In genomic region chr10:94363251-94363565, GRCh38 we compare ENCODE assay signal across 8 cellular contexts. TPM values are rescaled to one million over a fixed set of nuclear protein-coding genes. Genes with fewer than 3 reads are reported as not detected.
DNase-seq lines count a peak whose midpoint lies in the region; ATAC-seq and TF ChIP-seq lines count a peak whose summit lies in the region.

No MANE protein-coding gene starts in this region.

- H3K36me3 Mint-ChIP-seq in activated CD4-positive, alpha-beta T cell treated with anti-CD3 and anti-CD28 coated beads for 36 hours (ENCODE audit: low read depth), result peaks cover 34% of the 10 kb centered on the region
- H3K36me3 Mint-ChIP-seq in neural progenitor cell, result peaks cover 12% of the 10 kb centered on the region

- CTCF ChIA-PET in activated CD4-positive, alpha-beta T cell treated with anti-CD3 and anti-CD28 coated beads for 36 hours (lab: Charles Lee), result interaction anchor here (1.3 to 1.8 kb wide), 2 partner anchors 9 to 81 kb away, joined by 3 to 6 read pairs; no protein-coding TSS in a partner anchor

- peak overlapping the region; percentile 81 for H2AFZ ChIP-seq in neural progenitor cell (replicated peaks)

- peaks cover 13% of the 10 kb centered on the region for H3K4me1 ChIP-seq in HUES64 (ENCODE audit: insufficient read depth, low read length)
- peaks cover 15 to 18% of the 10 kb centered on the region in 2 donors for H3K4me1 ChIP-seq in duodenal mucosa (ENCODE audit: control insufficient read depth in 1 of 2, insufficient read depth in 2 of 2, low read length in 2 of 2)
- peaks cover 7% of the 10 kb centered on the region for H3K4me1 ChIP-seq in neural progenitor cell

- no peak for DNase-seq in activated CD4-positive, alpha-beta T cell treated with anti-CD3 and anti-CD28 coated beads for 36 hours
- DNase-seq in activated CD4-positive, alpha-beta T cell treated with anti-CD3 and anti-CD28 coated beads, Interleukin-2, amount 50 U/mL, for 1 hour, result no peak
- DNase-seq in neural progenitor cell (ENCODE audit: low spot score) (no peak), cerebellum (ENCODE audit: low spot score) (no peak), amniotic stem cell (lab: John Stamatoyannopoulos, UW) (no peak)
- DNase-seq in stimulated activated CD4-positive, alpha-beta T cell treated with anti-CD3 and anti-CD28 coated beads, Interleukin-2, amount 100 ng/mL, for 48 hours, result no peak

- TF ChIP-seq CTCF in neural progenitor cell (IDR thresholded peaks at IDR 0.05), result no peak

- ATAC-seq in activated CD4-positive, alpha-beta T cell treated with anti-CD3 and anti-CD28 coated beads for 36 hours, result no peak

- H3F3A ChIP-seq in neural progenitor cell (ENCODE audit: low read depth), result no peaks in the 10 kb centered on the region

- H3K9me3 ChIP-seq in HUES64 (ENCODE audit: insufficient read depth, low read depth, low read length) (no peaks in the 10 kb centered on the region), duodenal mucosa (ENCODE audit: control insufficient read depth in 1 of 2, low read length in 2 of 2) (no peaks in the 10 kb centered on the region), neural progenitor cell (ENCODE audit: low read depth) (no peaks in the 10 kb centered on the region)

- no peaks in the 10 kb centered on the region for H3K9me3 Mint-ChIP-seq in activated CD4-positive, alpha-beta T cell treated with anti-CD3 and anti-CD28 coated beads for 36 hours (ENCODE audit: low read depth)
- peaks cover 2% of the 10 kb centered on the region for H3K9me3 Mint-ChIP-seq in neural progenitor cell

- peaks cover 34% of the 10 kb centered on the region for H3K27me3 ChIP-seq in HUES64 (ENCODE audit: insufficient read depth, low read length)
- no peaks in the 10 kb centered on the region for H3K27me3 ChIP-seq in duodenal mucosa (ENCODE audit: control insufficient read depth in 1 of 2, insufficient read depth in 2 of 2, low read length in 2 of 2)
- H3K27me3 ChIP-seq in neural progenitor cell, result peaks cover 37% of the 10 kb centered on the region

- intact Hi-C loops in activated CD4-positive, alpha-beta T cell treated with anti-CD3 and anti-CD28 coated beads for 36 hours (cut with DNase I, micrococcal nuclease), result loop anchor here (1.0 to 5.0 kb wide), 9 partner anchors 40 to 1516 kb away; partner anchors contain the start of genes EXOC6 (in 1 of the 2), FRA10AC1 (in 1 of the 2), HELLS (in 1 of the 2) and SORBS1 (in 1 of the 2)

- H3K27ac Mint-ChIP-seq in activated CD4-positive, alpha-beta T cell treated with anti-CD3 and anti-CD28 coated beads for 36 hours, result peak overlapping the region; percentile 93
- no peak overlapping the region for H3K27ac Mint-ChIP-seq in neural progenitor cell

- H3K4me1 Mint-ChIP-seq in activated CD4-positive, alpha-beta T cell treated with anti-CD3 and anti-CD28 coated beads for 36 hours, result peaks cover 22% of the 10 kb centered on the region
- H3K4me1 Mint-ChIP-seq in neural progenitor cell, result peaks cover 18% of the 10 kb centered on the region

- H3K9ac ChIP-seq in HUES64 (ENCODE audit: low read depth, low read length), result no peak overlapping the region
- H3K9ac ChIP-seq in duodenal mucosa (ENCODE audit: low read depth in 1 of 2, low read length in 2 of 2), result peak overlapping the region in 1 of 2 donors; percentile 74
- H3K9ac ChIP-seq in neural progenitor cell, result no peak overlapping the region

- H3K27ac ChIP-seq in HUES64 (ENCODE audit: low read depth, low read length), result no peak overlapping the region
- no peak overlapping the region for H3K27ac ChIP-seq in duodenal mucosa (ENCODE audit: low read depth, low read length)
- H3K27ac ChIP-seq in neural progenitor cell, result no peak overlapping the region

- peak overlapping the region; percentile 96 for H3K4me3 Mint-ChIP-seq in activated CD4-positive, alpha-beta T cell treated with anti-CD3 and anti-CD28 coated beads for 36 hours
- H3K4me3 Mint-ChIP-seq in neural progenitor cell, result peak overlapping the region; percentile 94

- H3K4me3 ChIP-seq in HUES64 (ENCODE audit: low read length) (peak overlapping the region; percentile 99), duodenal mucosa (ENCODE audit: low read depth in 1 of 2, low read length in 2 of 2) (peak overlapping the region; percentile 97 to 98), neural progenitor cell (peak overlapping the region; percentile 66)

- H4K20me1 ChIP-seq in neural progenitor cell (ENCODE audit: low read depth), result no peaks in the 10 kb centered on the region

- 73% methylated on average over 8 of the region's 8 CpGs for WGBS in HUES64

- H3K36me3 ChIP-seq in HUES64 (ENCODE audit: insufficient read depth, low read length) (peaks cover 32% of the 10 kb centered on the region), duodenal mucosa (ENCODE audit: control insufficient read depth in 1 of 2, insufficient read depth in 2 of 2, low read length in 2 of 2) (peaks cover 0 to 5% of the 10 kb centered on the region in 2 donors), neural progenitor cell (peaks cover 6% of the 10 kb centered on the region)

- POLR2A ChIA-PET in activated CD4-positive, alpha-beta T cell treated with anti-CD3 and anti-CD28 coated beads for 36 hours (lab: Charles Lee), result interaction anchor here (0.7 kb wide), 1 partner anchor 1755 kb away, joined by 5 read pairs; no protein-coding TSS in a partner anchor

- peaks cover 8% of the 10 kb centered on the region for H3K27me3 Mint-ChIP-seq in activated CD4-positive, alpha-beta T cell treated with anti-CD3 and anti-CD28 coated beads for 36 hours
- peaks cover 9% of the 10 kb centered on the region for H3K27me3 Mint-ChIP-seq in neural progenitor cell (ENCODE audit: insufficient read depth, low read depth)

- peaks cover 30% of the 10 kb centered on the region for H3K79me2 ChIP-seq in neural progenitor cell (ENCODE audit: low read depth)

- no peak overlapping the region for H3K4me2 ChIP-seq in neural progenitor cell

RNA-seq across cellular contexts. Expression of gene NOC3L, which starts 0.5 kb away (rescaled TPM):
- 10 to 100 TPM; 50.7 to 53.7 TPM for total RNA-seq in activated CD4-positive, alpha-beta T cell treated with anti-CD3 and anti-CD28 coated beads for 36 hours
- polyA plus RNA-seq in HUES64 (2013, experiment 1 of 2), result 25.7 TPM
- 24.0 TPM for polyA plus RNA-seq in HUES64 (2013, experiment 2 of 2)
- total RNA-seq in neural progenitor cell (ENCODE audit: low replicate concordance), result 31.0 and 49.2 TPM in 2 replicates
- 22.0 TPM for total RNA-seq in cerebellum

RNA-seq across cellular contexts. Expression of gene TBC1D12, which starts 39.1 kb away (rescaled TPM):
- total RNA-seq in activated CD4-positive, alpha-beta T cell treated with anti-CD3 and anti-CD28 coated beads for 36 hours, result under 1 TPM; 0.35 to 0.39 TPM
- 2.0 TPM for polyA plus RNA-seq in HUES64 (2013, experiment 1 of 2)
- 2.0 TPM for polyA plus RNA-seq in HUES64 (2013, experiment 2 of 2)
- 6.6 and 6.9 TPM in 2 replicates for total RNA-seq in neural progenitor cell (ENCODE audit: low replicate concordance)
- 54.8 TPM for total RNA-seq in cerebellum
